8 cellular contexts compared by ENCODE assay signal in genomic region chr9:126702501-126703329, GRCh38.
A peak's percentile ranks its signal among the peaks of the same experiment; 100 is the strongest.
DNase-seq lines count a peak whose midpoint lies in the region; ATAC-seq lines count a peak whose summit lies in the region.

No MANE protein-coding gene starts in this region.

- H3K4me2 ChIP-seq in trophoblast cell (ENCODE audit: low read length) = no peak overlapping the region

- DNase-seq in COLO829 (ENCODE audit: low spot score) (peak; percentile 58), MG63 (peak; percentile 23), adipocyte (ENCODE audit: low read depth) (peak; percentile 13), left lobe of liver (ENCODE audit: low spot score) (peak; percentile 42), aorta (peak; percentile 53), NCI-H510A treated with DMSO at 0.1 percent for 48 hours (lab: John Stamatoyannopoulos, UW) (no peak), trophoblast cell (no peak), NCI-H1436 (lab: John Stamatoyannopoulos, UW) (no peak)

- no peak overlapping the region for H4K91ac ChIP-seq in trophoblast cell (ENCODE audit: low read depth, low read length)

- no peak overlapping the region for H2AFZ ChIP-seq in trophoblast cell (ENCODE audit: insufficient read depth, low read length, poor library complexity)

- no peak overlapping the region for H3K23ac ChIP-seq in trophoblast cell (ENCODE audit: low read length)

- H3K79me2 ChIP-seq in trophoblast cell (ENCODE audit: control insufficient read depth, insufficient read depth, low read length, poor library complexity) = no peaks in the 10 kb centered on the region

- no peak overlapping the region for H2BK12ac ChIP-seq in trophoblast cell (ENCODE audit: low read length)

- no peak overlapping the region for H3K9ac ChIP-seq in adipocyte (ENCODE audit: low read length)
- H3K9ac ChIP-seq in trophoblast cell (ENCODE audit: low read length) = no peak overlapping the region

- H2BK120ac ChIP-seq in trophoblast cell (ENCODE audit: insufficient read depth, low read length, poor library complexity) = no peak overlapping the region

- H2BK5ac ChIP-seq in trophoblast cell (ENCODE audit: low read depth, low read length, poor library complexity) = no peak overlapping the region

- H2AK5ac ChIP-seq in trophoblast cell (ENCODE audit: low read length) = no peak overlapping the region

- no peak overlapping the region for H4K12ac ChIP-seq in trophoblast cell (ENCODE audit: low read depth, low read length)

- H4K8ac ChIP-seq in trophoblast cell (ENCODE audit: low read depth, low read length) = no peak overlapping the region

- H3K79me1 ChIP-seq in trophoblast cell (ENCODE audit: low read length) = no peaks in the 10 kb centered on the region

- no peak overlapping the region for H3K14ac ChIP-seq in trophoblast cell (ENCODE audit: low read length)

- H3K4me1 ChIP-seq in adipocyte (ENCODE audit: control insufficient read depth, insufficient read depth, low read length) (peaks cover 20% of the 10 kb centered on the region), aorta (ENCODE audit: control insufficient read depth in 1 of 2, insufficient read depth in 2 of 2, low read length in 2 of 2) (no peaks in the 10 kb centered on the region), trophoblast cell (ENCODE audit: control insufficient read depth in 1 of 2, insufficient read depth in 2 of 2, low read length in 2 of 2) (peaks cover 5 to 11% of the 10 kb centered on the region in 2 experiments)

- no peak for ATAC-seq in left lobe of liver
- no peak for ATAC-seq in aorta (ENCODE audit: low FRiP score)

- H3K27me3 ChIP-seq in MG63 (no peaks in the 10 kb centered on the region), adipocyte (replicated peaks; ENCODE audit: control insufficient read depth, insufficient read depth, low read length) (peaks cover 85% of the 10 kb centered on the region), aorta (ENCODE audit: control insufficient read depth in 1 of 2, insufficient read depth in 2 of 2, low read length in 1 of 2) (no peaks in the 10 kb centered on the region), trophoblast cell (ENCODE audit: insufficient read depth, low read length) (no peaks in the 10 kb centered on the region)

- H3K9me3 ChIP-seq in MG63 (no peaks in the 10 kb centered on the region), adipocyte (ENCODE audit: control insufficient read depth, low read length) (no peaks in the 10 kb centered on the region), aorta (ENCODE audit: control insufficient read depth, low read length) (no peaks in the 10 kb centered on the region), trophoblast cell (ENCODE audit: insufficient read depth, low read depth, low read length) (peaks cover 2% of the 10 kb centered on the region)

- intact Hi-C loops in aorta (cut with DNase I) = no loop called here

- H3K36me3 ChIP-seq in MG63 (no peaks in the 10 kb centered on the region), adipocyte (ENCODE audit: control insufficient read depth, insufficient read depth, low read length, severe bottlenecking) (no peaks in the 10 kb centered on the region), aorta (ENCODE audit: control insufficient read depth in 1 of 2, insufficient read depth in 2 of 2, low read length in 1 of 2) (no peaks in the 10 kb centered on the region), trophoblast cell (ENCODE audit: control insufficient read depth in 1 of 2, insufficient read depth in 2 of 2, low read length in 2 of 2) (no peaks in the 10 kb centered on the region)

- H3K18ac ChIP-seq in trophoblast cell (ENCODE audit: low read length) = no peak overlapping the region

- H3K27ac ChIP-seq in aorta (ENCODE audit: low read depth in 1 of 2, low read length in 2 of 2) = no peak overlapping the region
- H3K27ac ChIP-seq in trophoblast cell (ENCODE audit: low read depth, low read length) = no peak overlapping the region

- 34 to 40% methylated on average over 20 to 22 of the region's 22 CpGs for WGBS in aorta, 2 donors
- WGBS in trophoblast cell (ENCODE audit: extremely low coverage, insufficient coverage, insufficient read length) = no CpG with 5 or more reads among the region's 22 CpGs

- no peak overlapping the region for H3K4ac ChIP-seq in trophoblast cell (ENCODE audit: low read depth, low read length)

- H3K4me3 ChIP-seq in MG63 (no peak overlapping the region), adipocyte (ENCODE audit: low read length) (no peak overlapping the region), aorta (ENCODE audit: low read length in 2 of 2) (no peak overlapping the region), trophoblast cell (ENCODE audit: low read depth, low read length) (no peak overlapping the region)

Comparison
In these comparisons a context has a peak if more than half of its experiments do, and no peak if none do; other contexts are left out.
1. DNase-seq: peak in COLO829 (single experiment), MG63 (single experiment), adipocyte (single experiment), left lobe of liver (single experiment) and aorta (2 of 2); none in NCI-H510A treated with DMSO at 0.1 percent for 48 hours (single experiment), trophoblast cell (0 of 2) and NCI-H1436 (single experiment).